25 cellular contexts compared by ENCODE assay signal in genomic region chr13:35716644-35717170, GRCh38.
DNase-seq lines count a peak whose midpoint lies in the region; ATAC-seq, FAIRE-seq and TF ChIP-seq lines count a peak whose summit lies in the region.
"Had no signal": no experiment of that assay in that cellular context is flagged by ENCODE, and none has a peak within 500 bp of the region (broad histone marks: within the 10 kb centered on the region; RNA-seq: fewer than 3 reads in every experiment).

No MANE protein-coding gene starts in this region.

- H3K36me3 ChIP-seq in IMR-90 (ENCODE audit: control insufficient read depth, insufficient read depth, low read length) (no peaks in the 10 kb centered on the region), H1 (ENCODE audit: control insufficient read depth in 2 of 4, insufficient read depth in 4 of 4, low read length in 3 of 4) (no peaks in the 10 kb centered on the region), trophoblast cell (ENCODE audit: control insufficient read depth in 1 of 2, insufficient read depth in 2 of 2, low read length in 2 of 2) (no peaks in the 10 kb centered on the region)
- H3K36me3 ChIP-seq: MG63, SJCRH30 had no signal

- POLR2A ChIA-PET in IMR-90 (lab: Charles Lee; ENCODE audit: unreplicated experiment) (no interaction called here), H1 (lab: Charles Lee; ENCODE audit: partially characterized antibody) (no interaction called here)

- ATAC-seq in GM18867 (IDR thresholded peaks at IDR 0.05; ENCODE audit: unreplicated experiment) (peak; percentile 16), IMR-90 (ENCODE audit: low read depth) (no peak), GM18907 (IDR thresholded peaks at IDR 0.05; ENCODE audit: unreplicated experiment) (no peak)
- ATAC-seq: GM12878, SK-N-SH treated with all-trans-retinoic acid at 6 μM for 48 hours had no signal

- no peak overlapping the region for H3K23ac ChIP-seq in IMR-90 (ENCODE audit: low read depth, low read length)
- H3K23ac ChIP-seq in H1 (ENCODE audit: insufficient read length), result no peak overlapping the region
- no peak overlapping the region for H3K23ac ChIP-seq in trophoblast cell (ENCODE audit: low read length)

- H3K23me2 ChIP-seq in H1 (ENCODE audit: low read depth, low read length), result no peaks in the 10 kb centered on the region

- H3K9ac ChIP-seq in IMR-90 (ENCODE audit: low read depth, low read length) (no peak overlapping the region), H1 (replicated peaks in 1 of 4; ENCODE audit: extremely low read depth in 1 of 4, low read depth in 3 of 4, low read length in 3 of 4) (no peak overlapping the region), trophoblast cell (ENCODE audit: low read length) (no peak overlapping the region)

- H2BK15ac ChIP-seq in IMR-90 (ENCODE audit: low read depth, low read length) (no peak overlapping the region), H1 (ENCODE audit: low read length) (no peak overlapping the region)

- H2AK5ac ChIP-seq in IMR-90 (ENCODE audit: low read depth, low read length), result no peak overlapping the region
- no peak overlapping the region for H2AK5ac ChIP-seq in H1 (ENCODE audit: low read depth, low read length)
- peak overlapping the region; percentile 6 for H2AK5ac ChIP-seq in trophoblast cell (ENCODE audit: low read length)

- no peak overlapping the region for H3K56ac ChIP-seq in IMR-90 (ENCODE audit: extremely low read depth, insufficient read depth, low read length)
- no peak overlapping the region for H3K56ac ChIP-seq in H1 (replicated peaks; ENCODE audit: insufficient read length, low read depth, low read length)

- H3K14ac ChIP-seq in IMR-90 (replicated peaks; ENCODE audit: low read depth, low read length), result no peak overlapping the region
- no peak overlapping the region for H3K14ac ChIP-seq in H1 (ENCODE audit: insufficient read length)
- H3K14ac ChIP-seq in trophoblast cell (ENCODE audit: low read length), result no peak overlapping the region

- H2BK20ac ChIP-seq in IMR-90 (ENCODE audit: low read depth, low read length) (no peak overlapping the region), H1 (ENCODE audit: low read length) (no peak overlapping the region)

- H2BK5ac ChIP-seq in IMR-90 (ENCODE audit: low read depth, low read length, poor library complexity, severe bottlenecking) (no peak overlapping the region), H1 (ENCODE audit: low read depth, low read length) (no peak overlapping the region), trophoblast cell (ENCODE audit: low read depth, low read length, poor library complexity) (no peak overlapping the region)

- peak overlapping the region; percentile 3; the same call in 1 of the 2 replicates for H2BK120ac ChIP-seq in IMR-90 (ENCODE audit: low read depth, low read length)
- H2BK120ac ChIP-seq in H1 (replicated peaks; ENCODE audit: low read depth, low read length), result no peak overlapping the region
- no peak overlapping the region for H2BK120ac ChIP-seq in trophoblast cell (ENCODE audit: insufficient read depth, low read length, poor library complexity)

- DNase-seq in IMR-90 (no peak), H1 (ENCODE audit: low read depth in 1 of 2, low spot score in 2 of 2) (no peak), trophoblast cell (no peak), NCI-H2196 treated with DMSO at 0.1 percent for 48 hours (lab: John Stamatoyannopoulos, UW; ENCODE audit: unreplicated experiment) (no peak), GM10266 (ENCODE audit: extremely low spot score) (no peak), NCI-H2029 treated with DMSO at 0.1 percent for 48 hours (lab: John Stamatoyannopoulos, UW) (no peak)
- DNase-seq: CD4-positive, alpha-beta memory T cell; COR-L47; H7; KG1; MG63; NCI-H1417; NCI-H1694; NCI-H2081; NCI-H226; NCI-H510A; NCI-H69; SJCRH30 had no signal

- no peak overlapping the region; the same call in 1 of the 2 replicates for H4K91ac ChIP-seq in IMR-90 (ENCODE audit: insufficient read depth, low read depth, low read length)
- no peak overlapping the region for H4K91ac ChIP-seq in H1 (replicated peaks; ENCODE audit: insufficient read length, low read length)
- H4K91ac ChIP-seq in trophoblast cell (ENCODE audit: low read depth, low read length), result no peak overlapping the region

- H3K4ac ChIP-seq in IMR-90 (ENCODE audit: low read depth, low read length), result no peak overlapping the region; the same call in 1 of the 2 replicates
- H3K4ac ChIP-seq in H1 (replicated peaks; ENCODE audit: insufficient read length, low read depth, low read length), result no peak overlapping the region
- no peak overlapping the region for H3K4ac ChIP-seq in trophoblast cell (ENCODE audit: low read depth, low read length)

- no peak overlapping the region for H4K12ac ChIP-seq in trophoblast cell (ENCODE audit: low read depth, low read length)

- H3K18ac ChIP-seq in IMR-90 (ENCODE audit: low read depth, low read length) (no peak overlapping the region), H1 (ENCODE audit: extremely low read depth, low read length) (no peak overlapping the region), trophoblast cell (ENCODE audit: low read length) (no peak overlapping the region)

- intact Hi-C loops in IMR-90 (cut with micrococcal nuclease), result no loop called here

- H3K4me1 ChIP-seq in IMR-90 (ENCODE audit: control insufficient read depth, insufficient read depth, low read length) (peaks cover 16% of the 10 kb centered on the region), H1 (replicated peaks in 1 of 4; ENCODE audit: control insufficient read depth in 3 of 4, insufficient read depth in 4 of 4, low read length in 3 of 4) (no peaks in the 10 kb centered on the region; a peak in 1 of 7 replicates), trophoblast cell (ENCODE audit: control insufficient read depth in 1 of 2, insufficient read depth in 2 of 2, low read length in 2 of 2) (peaks cover 18 to 35% of the 10 kb centered on the region in 2 experiments)

- H3K4me2 ChIP-seq in IMR-90 (ENCODE audit: low read depth, low read length) (no peak overlapping the region), H1 (ENCODE audit: insufficient read depth in 1 of 2, low read depth in 2 of 2, low read length in 2 of 2) (no peak overlapping the region), trophoblast cell (ENCODE audit: low read length) (no peak overlapping the region)

- BruUV-seq in IMR-90 (replicated peaks; lab: Mats Ljungman, UMichigan), result no TSS peak

- H4K20me1 ChIP-seq in IMR-90 (ENCODE audit: insufficient read depth, low read length) (no peaks in the 10 kb centered on the region), H1 (replicated peaks in 1 of 2; ENCODE audit: control insufficient read depth in 1 of 2, insufficient read depth in 2 of 2, low read length in 2 of 2) (no peaks in the 10 kb centered on the region)

- TF ChIP-seq CTCF in IMR-90 (conservative IDR thresholded peaks at IDR 0.05; ENCODE audit: low read depth, low read length), result no peak
- no peak for TF ChIP-seq CTCF in H1 (IDR thresholded peaks at IDR 0.05; ENCODE audit: control extremely low read depth in 1 of 3, insufficient read depth in 1 of 3, low read depth in 1 of 3, low read length in 3 of 3)
- TF ChIP-seq CTCF in GM10266 (IDR thresholded peaks at IDR 0.05; ENCODE audit: control insufficient read depth, insufficient read depth, low read depth, missing control alignments), result no peak

- in situ Hi-C loops in IMR-90 (cut with MboI; ENCODE audit: low sequenced_read_pairs), result no loop called here

- TF ChIP-seq POLR2A in IMR-90 (IDR thresholded peaks at IDR 0.05; ENCODE audit: low read depth, low read length) (no peak), H1 (IDR thresholded peaks at IDR 0.05; ENCODE audit: control extremely low read depth in 1 of 2, low read depth in 2 of 2, low read length in 2 of 2) (no peak)

- CTCF ChIA-PET in IMR-90 (lab: Yijun Ruan, JAX), result interaction anchor here (0.6 to 0.7 kb wide), 2 partner anchors 36 to 133 kb away, joined by 3 read pairs; no protein-coding TSS in a partner anchor
- CTCF ChIA-PET in H1 (lab: Charles Lee; ENCODE audit: partially characterized antibody), result interaction anchor here (0.9 to 3.4 kb wide), 5 partner anchors 15 to 245 kb away, joined by 3 to 21 read pairs (median 5); no protein-coding TSS in a partner anchor

- H3K27ac ChIP-seq in IMR-90 (ENCODE audit: insufficient read depth, low read length) (no peak overlapping the region), H1 (ENCODE audit: low read depth, low read length) (no peak overlapping the region), trophoblast cell (ENCODE audit: low read depth, low read length) (no peak overlapping the region)
- H3K27ac ChIP-seq: SJCRH30 had no signal

- peak overlapping the region; percentile 53 for H2AFZ ChIP-seq in IMR-90 (replicated peaks; ENCODE audit: low read length, poor library complexity)
- no peak overlapping the region; the same call in 1 of the 2 replicates for H2AFZ ChIP-seq in H1 (ENCODE audit: low read length)
- no peak overlapping the region for H2AFZ ChIP-seq in trophoblast cell (ENCODE audit: insufficient read depth, low read length, poor library complexity)

- H4K5ac ChIP-seq in IMR-90 (ENCODE audit: low read depth, low read length), result no peak overlapping the region
- H4K5ac ChIP-seq in H1 (ENCODE audit: insufficient read length, low read depth, low read length), result no peak overlapping the region

- dilution Hi-C loops in IMR-90 (cut with HindIII; ENCODE audit: low sequenced_read_pairs, unreplicated experiment), result no loop called here

- no peak for FAIRE-seq in H1 (lab: Jason Lieb, UNC)
- FAIRE-seq: G401.6, GM12878, HTR-8/SVneo, RCC 7860 had no signal

- H3K9me1 ChIP-seq in IMR-90 (ENCODE audit: insufficient read depth, low read length), result 0 out of 2 replicates have a peak, but pooled peaks cover 5% of the 10 kb centered on the region

- TF ChIP-seq RAD21 in IMR-90 (IDR thresholded peaks at IDR 0.05; ENCODE audit: low read length) (no peak), H1 (IDR thresholded peaks at IDR 0.05 in 1 of 2, conservative IDR thresholded peaks at IDR 0.05 in 1 of 2; ENCODE audit: low read depth in 2 of 2, low read length in 2 of 2) (no peak)

- H3K79me1 ChIP-seq in IMR-90 (ENCODE audit: low read depth in 1 of 2, low read length in 2 of 2), result no peaks in the 10 kb centered on the region
- H3K79me1 ChIP-seq in H1 (ENCODE audit: low read depth, low read length), result no peaks in the 10 kb centered on the region
- no peaks in the 10 kb centered on the region for H3K79me1 ChIP-seq in trophoblast cell (ENCODE audit: low read length)

- H3K79me2 ChIP-seq in H1 (ENCODE audit: control insufficient read depth in 1 of 2, insufficient read depth in 2 of 2, low read length in 2 of 2) (no peaks in the 10 kb centered on the region), trophoblast cell (ENCODE audit: control insufficient read depth, insufficient read depth, low read length, poor library complexity) (no peaks in the 10 kb centered on the region)

- H4K8ac ChIP-seq in IMR-90 (ENCODE audit: low read depth in 2 of 2, low read length in 2 of 2) (no peak overlapping the region), H1 (ENCODE audit: extremely low read depth, insufficient read depth, low read length) (peak overlapping the region; percentile 38; the same call in 1 of the 2 replicates), trophoblast cell (ENCODE audit: low read depth, low read length) (no peak overlapping the region)

- H2AK9ac ChIP-seq in IMR-90 (replicated peaks; ENCODE audit: low read depth, low read length, poor library complexity), result no peak overlapping the region

- no peaks in the 10 kb centered on the region for H3K9me3 ChIP-seq in IMR-90 (ENCODE audit: control insufficient read depth, insufficient read depth, low read length)
- no peaks in the 10 kb centered on the region for H3K9me3 ChIP-seq in H1 (ENCODE audit: insufficient read depth in 2 of 2, low read depth in 1 of 2, low read length in 1 of 2)
- no peaks in the 10 kb centered on the region for H3K9me3 ChIP-seq in trophoblast cell (ENCODE audit: insufficient read depth, low read depth, low read length)
- H3K9me3 ChIP-seq: MG63, SJCRH30 had no signal

- 85% methylated on average over 11 of the region's 16 CpGs; no CpG with 5 or more reads in 1 of the 2 experiments for WGBS in IMR-90 (ENCODE audit: extremely low coverage in 2 of 2, insufficient read length in 1 of 2), 2 experiments
- 91% methylated on average over 15 of the region's 16 CpGs; no CpG with 5 or more reads in 1 of the 2 experiments for WGBS in H1 (ENCODE audit: extremely low coverage in 1 of 2, insufficient coverage in 1 of 2, insufficient read length in 1 of 2, insufficient replicate concordance in 2 of 2, low coverage in 1 of 2, low lambda C conversion rate in 2 of 2, missing lambda C conversion rate in 1 of 2), 2 experiments
- no CpG with 5 or more reads among the region's 16 CpGs for WGBS in trophoblast cell (ENCODE audit: extremely low coverage, insufficient coverage, insufficient read length)

- no peak overlapping the region for H3K4me3 ChIP-seq in IMR-90 (ENCODE audit: insufficient read depth, low read depth, low read length)
- H3K4me3 ChIP-seq in H1 (ENCODE audit: extremely low read depth in 1 of 4, insufficient read depth in 2 of 4, low read depth in 3 of 4, low read length in 4 of 4), result no peak overlapping the region
- no peak overlapping the region for H3K4me3 ChIP-seq in trophoblast cell (ENCODE audit: low read depth, low read length)
- H3K4me3 ChIP-seq: GM12878, MG63, SJCRH30 had no signal

- H2BK12ac ChIP-seq in H1 (ENCODE audit: low read depth, low read length) (no peak overlapping the region; the same call in 1 of the 2 replicates), trophoblast cell (ENCODE audit: low read length) (no peak overlapping the region)

- no peak for TF ChIP-seq EP300 in H1 (IDR thresholded peaks at IDR 0.05; ENCODE audit: borderline replicate concordance in 1 of 2, low read depth in 2 of 2, low read length in 2 of 2)

- H3K27me3 ChIP-seq in IMR-90 (ENCODE audit: control insufficient read depth, insufficient read depth, low read length) (no peaks in the 10 kb centered on the region), H1 (replicated peaks in 1 of 4; ENCODE audit: control insufficient read depth in 3 of 4, extremely low read depth in 1 of 4, insufficient read depth in 3 of 4, low read length in 3 of 4) (no peaks in the 10 kb centered on the region), trophoblast cell (ENCODE audit: insufficient read depth, low read length) (no peaks in the 10 kb centered on the region)
- H3K27me3 ChIP-seq: MG63, SJCRH30 had no signal
